ENCODE assay signal across 35 cellular contexts in genomic region chr18:25674183-25674582, GRCh38.
"Had no signal": no experiment of that assay in that cellular context is flagged by ENCODE, and none has a peak within 500 bp of the region (broad histone marks: within the 10 kb centered on the region; RNA-seq: fewer than 3 reads in every experiment).

No MANE protein-coding gene starts in this region.

- H3K9me3 ChIP-seq: MG63 had no signal

- H3K27ac ChIP-seq: KMS-11 had no signal

- DNase-seq: Karpas-422, Kasumi-1, MG63, MM.1S, MV-4-11, NCI-H1048, NCI-H1092, NCI-H1092 treated with DMSO at 0.1 percent for 48 hours, NCI-H1105, NCI-H1105 treated with DMSO at 0.1 percent for 48 hours, NCI-H1417, NCI-H1417 treated with DMSO at 0.1 percent for 48 hours, NCI-H1436, NCI-H1436 treated with DMSO at 0.1 percent for 48 hours, NCI-H146, NCI-H1694, NCI-H1694 treated with DMSO at 0.1 percent for 48 hours, NCI-H187, NCI-H187 treated with DMSO at 0.1 percent for 48 hours, NCI-H1930, NCI-H2029, NCI-H2029 treated with DMSO at 0.1 percent for 48 hours, NCI-H2081, NCI-H2081 treated with DMSO at 0.1 percent for 48 hours, NCI-H2107, NCI-H2171, NCI-H2171 treated with DMSO at 0.1 percent for 48 hours, NCI-H2227 treated with DMSO at 0.1 percent for 48 hours, NCI-H226, NCI-H345, NCI-H446, NCI-H446 treated with DMSO at 0.1 percent for 48 hours, NCI-H510A, NCI-H510A treated with DMSO at 0.1 percent for 48 hours had no signal

- H3K4me2 ChIP-seq: KMS-11 had no signal

- H3K4me3 ChIP-seq: MG63 had no signal

- H3K27me3 ChIP-seq: MG63 had no signal

- H3K36me3 ChIP-seq: MG63 had no signal

- H3K9ac ChIP-seq: KMS-11 had no signal
